In genomic region chr9:109182940-109183798, GRCh38 we compare ENCODE assay signal across 8 cellular contexts. TPM values are rescaled to one million over a fixed set of nuclear protein-coding genes. Genes with fewer than 3 reads are reported as not detected.
DNase-seq lines count a peak whose midpoint lies in the region; ATAC-seq lines count a peak whose summit lies in the region.

No MANE protein-coding gene starts in this region.

- peaks cover 6% of the 10 kb centered on the region for H3K4me1 Mint-ChIP-seq in activated CD8-positive, alpha-beta memory T cell treated with anti-CD3 and anti-CD28 coated beads, Interleukin-2, amount 10 ng/mL, durations not matched to agents 7 days and 5 days

- CTCF ChIA-PET in activated CD8-positive, alpha-beta memory T cell treated with anti-CD3 and anti-CD28 coated beads, Interleukin-2, amount 10 ng/mL, durations not matched to agents 7 days and 5 days (lab: Charles Lee): no interaction called here

- H3K9me3 Mint-ChIP-seq in activated CD8-positive, alpha-beta memory T cell treated with anti-CD3 and anti-CD28 coated beads, Interleukin-2, amount 10 ng/mL, durations not matched to agents 7 days and 5 days (ENCODE audit: low read depth): no peaks in the 10 kb centered on the region

- H3K4me3 Mint-ChIP-seq in activated CD8-positive, alpha-beta memory T cell treated with anti-CD3 and anti-CD28 coated beads, Interleukin-2, amount 10 ng/mL, durations not matched to agents 7 days and 5 days: no peak overlapping the region

- peak; percentile 62 for ATAC-seq in HG03432 (IDR thresholded peaks at IDR 0.05; ENCODE audit: unreplicated experiment)
- no peak for ATAC-seq in HG03159 (IDR thresholded peaks at IDR 0.05; ENCODE audit: unreplicated experiment)
- no peak for ATAC-seq in activated CD8-positive, alpha-beta memory T cell treated with anti-CD3 and anti-CD28 coated beads, Interleukin-2, amount 10 ng/mL, durations not matched to agents 7 days and 5 days

- H3K27me3 Mint-ChIP-seq in activated CD8-positive, alpha-beta memory T cell treated with anti-CD3 and anti-CD28 coated beads, Interleukin-2, amount 10 ng/mL, durations not matched to agents 7 days and 5 days: peaks cover 10% of the 10 kb centered on the region

- H3K27ac Mint-ChIP-seq in activated CD8-positive, alpha-beta memory T cell treated with anti-CD3 and anti-CD28 coated beads, Interleukin-2, amount 10 ng/mL, durations not matched to agents 7 days and 5 days: no peak overlapping the region

- H3K36me3 Mint-ChIP-seq in activated CD8-positive, alpha-beta memory T cell treated with anti-CD3 and anti-CD28 coated beads, Interleukin-2, amount 10 ng/mL, durations not matched to agents 7 days and 5 days: no peaks in the 10 kb centered on the region

- DNase-seq in activated CD4-positive, alpha-beta T cell treated with anti-CD3 and anti-CD28 coated beads for 48 hours: peak; percentile 47
- DNase-seq in activated CD4-positive, alpha-beta T cell treated with anti-CD3 and anti-CD28 coated beads for 1 hour: no peak
- DNase-seq in UCSD-AML1 (lab: John Stamatoyannopoulos, UW; ENCODE audit: unreplicated experiment) (peak; percentile 22), hepatic stellate cell (ENCODE audit: low spot score) (peak; percentile 26), NCI-H1436 (lab: John Stamatoyannopoulos, UW) (no peak)
- DNase-seq in activated CD8-positive, alpha-beta memory T cell treated with anti-CD3 and anti-CD28 coated beads, Interleukin-2, amount 10 ng/mL, durations not matched to agents 7 days and 5 days: no peak

RNA-seq across cellular contexts. Expression of gene FRRS1L, which starts 16.1 kb away (rescaled TPM):
- total RNA-seq in activated CD8-positive, alpha-beta memory T cell treated with anti-CD3 and anti-CD28 coated beads, Interleukin-2, amount 10 ng/mL, durations not matched to agents 7 days and 5 days: not detected

Comparison
In these comparisons a context has a peak if more than half of its experiments do, and no peak if none do; other contexts are left out.
1. DNase-seq: peak in activated CD4-positive, alpha-beta T cell treated with anti-CD3 and anti-CD28 coated beads for 48 hours (single experiment), UCSD-AML1 (single experiment) and hepatic stellate cell (single experiment); none in activated CD4-positive, alpha-beta T cell treated with anti-CD3 and anti-CD28 coated beads for 1 hour (single experiment), NCI-H1436 (single experiment) and activated CD8-positive, alpha-beta memory T cell treated with anti-CD3 and anti-CD28 coated beads, Interleukin-2, amount 10 ng/mL, durations not matched to agents 7 days and 5 days (single experiment).